ENCODE assay signal across 15 cellular contexts in the genomic region with DNA sequence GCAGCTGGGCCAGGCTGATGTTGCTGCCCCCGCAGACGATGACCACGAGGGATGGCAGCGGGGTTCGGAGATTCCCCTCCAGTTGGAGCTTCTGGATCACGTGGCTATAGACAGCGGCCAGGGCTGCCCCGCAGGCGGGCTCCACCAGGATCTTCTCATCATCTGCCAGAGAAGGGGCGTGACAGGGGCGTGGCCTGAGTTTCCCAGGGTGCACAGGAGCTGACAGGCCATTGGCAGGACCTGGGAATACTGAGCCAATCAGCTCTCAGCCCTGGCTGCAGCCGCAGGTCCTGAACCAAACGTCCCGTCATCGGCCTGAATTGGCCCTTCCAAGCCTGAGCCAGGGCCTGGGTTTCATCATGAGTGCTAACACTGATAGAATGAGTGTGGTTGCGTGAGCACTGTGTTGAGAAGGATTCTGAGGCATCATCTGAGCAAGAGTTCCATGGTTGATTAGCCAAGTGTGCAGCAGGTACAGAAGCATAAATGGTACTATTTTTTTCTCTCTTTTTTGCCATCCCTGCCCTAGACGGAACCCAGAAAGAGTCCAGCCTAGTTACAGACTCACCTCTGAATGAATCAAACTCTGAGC. TPM values are rescaled to one million over a fixed set of nuclear protein-coding genes. Genes with fewer than 3 reads are reported as not detected.
A peak's percentile ranks its signal among the peaks of the same experiment; 100 is the strongest.
DNase-seq lines count a peak whose midpoint lies in the region; ATAC-seq, FAIRE-seq and TF ChIP-seq lines count a peak whose summit lies in the region.
"Had no signal": no experiment of that assay in that cellular context is flagged by ENCODE, and none has a peak within 500 bp of the region (broad histone marks: within the 10 kb centered on the region; RNA-seq: fewer than 3 reads in every experiment).

No MANE protein-coding gene starts in this region.

- POLR2A ChIA-PET in K562 (lab: Yijun Ruan, JAX) = interaction anchor here (0.7 to 1.1 kb wide), 5 partner anchors 10 to 59 kb away, joined by 3 to 11 read pairs (median 4); partner anchors contain the start of gene SLC8B1

- BruUV-seq in K562 (replicated peaks; lab: Mats Ljungman, UMichigan) = no TSS peak

- H3K36me3 ChIP-seq in K562 (ENCODE audit: control insufficient read depth, insufficient read depth, low read length) (peaks cover 18% of the 10 kb centered on the region; the same call in 1 of the 3 replicates), small intestine (ENCODE audit: control insufficient read depth in 2 of 2, insufficient read depth in 2 of 2, low read length in 2 of 2) (no peaks in the 10 kb centered on the region)

- DNase-seq in ELF-1 (ENCODE audit: low read depth, low spot score) = peak; percentile 95
- DNase-seq in K562 (ENCODE audit: extremely low read depth in 1 of 4, low spot score in 3 of 4) = peak; percentile 89 to 98 (median 96)
- DNase-seq in islet precursor cell = peak; percentile 93
- DNase-seq in mesenteric fat pad (ENCODE audit: low spot score) = no peak
- no peak for DNase-seq in NCI-H1417 treated with DMSO at 0.1 percent for 48 hours (lab: John Stamatoyannopoulos, UW)
- no peak for DNase-seq in small intestine
- DNase-seq in D721Med (ENCODE audit: insufficient read length, low spot score) = no peak
- DNase-seq: activated CD4-positive, alpha-beta T cell treated with anti-CD3 and anti-CD28 coated beads for 36 hours; activated naive CD4-positive, alpha-beta T cell; NCI-H446 had no signal

- H3K27ac ChIP-seq in K562 (ENCODE audit: extremely low read depth, low read depth, low read length) (no peak overlapping the region), small intestine (ENCODE audit: low read depth in 1 of 2, low read length in 1 of 2) (no peak overlapping the region)

- no peaks in the 10 kb centered on the region for H3K9me1 ChIP-seq in K562 (ENCODE audit: control insufficient read depth, insufficient read depth, low read length)

- H3K9me3 ChIP-seq in K562 (replicated peaks; ENCODE audit: control insufficient read depth, insufficient read depth, low read depth, low read length) = no peaks in the 10 kb centered on the region
- no peaks in the 10 kb centered on the region for H3K9me3 ChIP-seq in small intestine (ENCODE audit: control insufficient read depth, low read depth)

- H3K4me3 ChIP-seq in K562 (no peak overlapping the region), small intestine (ENCODE audit: low read depth in 1 of 2, low read length in 2 of 2) (no peak overlapping the region)

- TF ChIP-seq RAD21 in K562 (CRISPR knock-in tag; conservative IDR thresholded peaks at IDR 0.05 in 1 of 2, IDR thresholded peaks at IDR 0.05 in 1 of 2) = no peak

- no peaks in the 10 kb centered on the region for H4K20me1 ChIP-seq in K562 (replicated peaks; ENCODE audit: control insufficient read depth, insufficient read depth, low read length)

- no peak overlapping the region for H3K9ac ChIP-seq in K562 (ENCODE audit: insufficient read depth in 1 of 2, low read depth in 2 of 2, low read length in 2 of 2)

- peak overlapping the region; percentile 17; the same call in 1 of the 2 replicates for H3K4me2 ChIP-seq in K562 (ENCODE audit: insufficient read depth, low read length)

- FAIRE-seq in K562 (lab: Jason Lieb, UNC) (peak; percentile 97), small intestine (lab: Jason Lieb, UNC) (no peak), D721Med (lab: Jason Lieb, UNC) (no peak)

- 0 out of 2 replicates have a peak overlapping the region, but pooled peaks have one; percentile 2 for H2AFZ ChIP-seq in K562 (ENCODE audit: low read depth, low read length)

- TF ChIP-seq POLR2A in K562 (conservative IDR thresholded peaks at IDR 0.05) = no peak

- TF ChIP-seq CTCF in K562 (IDR thresholded peaks at IDR 0.05 in 2 of 3, conservative IDR thresholded peaks at IDR 0.05 in 1 of 3; ENCODE audit: insufficient read depth in 2 of 3, low read depth in 1 of 3, low read length in 3 of 3) = no peak
- TF ChIP-seq CTCF in D721Med (IDR thresholded peaks at IDR 0.05; ENCODE audit: insufficient read depth, missing control alignments) = no peak

- H3K4me1 ChIP-seq in K562 (replicated peaks in 1 of 2; ENCODE audit: control insufficient read depth in 2 of 2, insufficient read depth in 2 of 2, low read length in 2 of 2) (peaks cover 0 to 11% of the 10 kb centered on the region in 2 experiments; a peak in 2 of 5 replicates), small intestine (ENCODE audit: control insufficient read depth in 2 of 2, insufficient read depth in 1 of 2, low read depth in 1 of 2, low read length in 1 of 2) (no peaks in the 10 kb centered on the region)

- no peak for TF ChIP-seq EP300 in K562 (IDR thresholded peaks at IDR 0.05; ENCODE audit: low read length)

- 19% methylated on average over 17 of the region's 17 CpGs for WGBS in K562 (ENCODE audit: insufficient coverage, low coverage, missing lambda C conversion rate)
- 70 to 74% (median 71%) methylated on average over 17 of the region's 17 CpGs for WGBS in small intestine, 3 donors

- intact Hi-C loops in K562 (cut with micrococcal nuclease) = no loop called here

- ATAC-seq in HG02884 (IDR thresholded peaks at IDR 0.05; ENCODE audit: unreplicated experiment) = peak; percentile 57
- peak; percentile 100 for ATAC-seq in K562
- ATAC-seq: activated CD4-positive, alpha-beta T cell treated with anti-CD3 and anti-CD28 coated beads for 36 hours had no signal

- no peaks in the 10 kb centered on the region for H3K27me3 ChIP-seq in K562 (ENCODE audit: control insufficient read depth in 2 of 2, insufficient read depth in 2 of 2, low read length in 2 of 2)
- no peaks in the 10 kb centered on the region for H3K27me3 ChIP-seq in small intestine (ENCODE audit: control insufficient read depth in 2 of 2, insufficient read depth in 2 of 2, low read length in 2 of 2)

- no peaks in the 10 kb centered on the region for H3K79me2 ChIP-seq in K562 (ENCODE audit: control insufficient read depth, insufficient read depth, low read length)

- in situ Hi-C loops in K562 (cut with MboI) = no loop called here

- CTCF ChIA-PET in K562 (lab: Yijun Ruan, JAX; ENCODE audit: low intra/inter-chr PET ratio) = no interaction called here

RNA-seq across cellular contexts. Expression of gene SDS, which starts 10.6 kb away (rescaled TPM):
- total RNA-seq in K562 (2011; cell fraction: chromatin; rRNA removed; ENCODE audit: low replicate concordance) = not detected in 2 replicates
- total RNA-seq in K562 (2011; cell fraction: nucleolus; rRNA removed) = not detected in 2 replicates
- not detected in 2 replicates for total RNA-seq in K562 (2011; cell fraction: nucleoplasm; rRNA removed)
- 0.24 TPM in 1 of 2 replicates, not detected in the other for total RNA-seq in K562 (2014; rRNA removed)
- total RNA-seq in K562 (2014; rRNA removed; fragmentation: Illumina TruSeq; extraction: Trizol) = 0.07 TPM in 1 of 2 replicates, not detected in the other
- total RNA-seq in K562 (2015; rRNA removed; fragmentation: Illumina TruSeq; extraction: Trizol) = 0.60 and 1.1 TPM in 2 replicates
- 0.18 and 0.22 TPM in 2 replicates for total RNA-seq in K562 (2021)
- polyA plus RNA-seq in K562 (2011; rRNA removed) = 0.07 TPM in 1 of 2 replicates, not detected in the other
- 0.10 TPM in 1 of 2 replicates, not detected in the other for polyA plus RNA-seq in K562 (2011; cell fraction: cytosol; rRNA removed)
- polyA plus RNA-seq in K562 (2011; cell fraction: nucleus; rRNA removed) = 0.48 TPM in 1 of 2 replicates, not detected in the other
- polyA plus RNA-seq in K562 (2012) = 0.22 and 0.34 TPM in 2 replicates
- 0.09 and 0.10 TPM in 2 replicates for polyA plus RNA-seq in K562 (2014; fragmentation: Illumina TruSeq; extraction: Trizol)
- under 1 TPM; 0.07 to 0.23 TPM for polyA plus RNA-seq in K562 (2014; fragmentation: Nextera tagmentation; extraction: Ambion mirVana)
- polyA plus RNA-seq in K562 (2014; rRNA removed) = 0.15 and 0.30 TPM in 2 replicates
- not detected in 2 replicates for polyA minus RNA-seq in K562 (2011; rRNA and poly(A)+ RNA removed)
- polyA minus RNA-seq in K562 (2011; cell fraction: cytosol; rRNA and poly(A)+ RNA removed) = not detected in 2 replicates
- polyA minus RNA-seq in K562 (2011; cell fraction: nucleus; rRNA and poly(A)+ RNA removed) = not detected in 2 replicates
- total RNA-seq in mesenteric fat pad = 4.3 TPM
- polyA plus RNA-seq in small intestine = 1 to 10 TPM in 2 of 3 donors, not detected in 1; 1.3 to 3.8 TPM
- total RNA-seq: activated CD4-positive, alpha-beta T cell treated with anti-CD3 and anti-CD28 coated beads for 36 hours; B cell; chondrocyte; glomerular endothelial cell; temporal lobe had no signal

RNA-seq across cellular contexts. Expression of gene SDSL, which starts 29.1 kb away (rescaled TPM):
- total RNA-seq in K562 (2011; cell fraction: chromatin; rRNA removed; ENCODE audit: low replicate concordance) = 3.2 and 9.7 TPM in 2 replicates
- 6.1 and 7.5 TPM in 2 replicates for total RNA-seq in K562 (2011; cell fraction: nucleolus; rRNA removed)
- 7.0 and 15.4 TPM in 2 replicates for total RNA-seq in K562 (2011; cell fraction: nucleoplasm; rRNA removed)
- 7.4 and 9.1 TPM in 2 replicates for total RNA-seq in K562 (2014; rRNA removed)
- total RNA-seq in K562 (2014; rRNA removed; fragmentation: Illumina TruSeq; extraction: Trizol) = 1.1 and 1.7 TPM in 2 replicates
- total RNA-seq in K562 (2015; rRNA removed; fragmentation: Illumina TruSeq; extraction: Trizol) = 6.3 and 7.8 TPM in 2 replicates
- 8.4 and 9.1 TPM in 2 replicates for total RNA-seq in K562 (2021)
- polyA plus RNA-seq in K562 (2011; rRNA removed) = 9.8 and 10.9 TPM in 2 replicates
- 13.4 and 29.5 TPM in 2 replicates for polyA plus RNA-seq in K562 (2011; cell fraction: cytosol; rRNA removed)
- polyA plus RNA-seq in K562 (2011; cell fraction: nucleus; rRNA removed) = 5.6 and 8.8 TPM in 2 replicates
- 15.2 and 23.6 TPM in 2 replicates for polyA plus RNA-seq in K562 (2012)
- polyA plus RNA-seq in K562 (2014; fragmentation: Illumina TruSeq; extraction: Trizol) = 3.0 and 7.1 TPM in 2 replicates
- polyA plus RNA-seq in K562 (2014; fragmentation: Nextera tagmentation; extraction: Ambion mirVana) = 1 to 10 TPM in 1 of 2 experiments, under 1 TPM in 1; 0.31 to 2.0 TPM
- polyA plus RNA-seq in K562 (2014; rRNA removed) = 11.0 and 13.4 TPM in 2 replicates
- 2.8 and 3.7 TPM in 2 replicates for polyA minus RNA-seq in K562 (2011; rRNA and poly(A)+ RNA removed)
- polyA minus RNA-seq in K562 (2011; cell fraction: cytosol; rRNA and poly(A)+ RNA removed) = 5.2 and 5.9 TPM in 2 replicates
- 5.4 and 6.6 TPM in 2 replicates for polyA minus RNA-seq in K562 (2011; cell fraction: nucleus; rRNA and poly(A)+ RNA removed)
- total RNA-seq in mesenteric fat pad = 5.7 TPM
- 10 to 100 TPM; 24.0 to 37.6 (median 26.2) TPM for polyA plus RNA-seq in small intestine

RNA-seq across cellular contexts. Expression of gene PLBD2, which starts 34.7 kb away (rescaled TPM):
- 26.2 and 43.8 TPM in 2 replicates for total RNA-seq in K562 (2011; cell fraction: chromatin; rRNA removed; ENCODE audit: low replicate concordance)
- total RNA-seq in K562 (2011; cell fraction: nucleolus; rRNA removed) = 42.6 and 46.5 TPM in 2 replicates
- 41.1 and 61.7 TPM in 2 replicates for total RNA-seq in K562 (2011; cell fraction: nucleoplasm; rRNA removed)
- total RNA-seq in K562 (2014; rRNA removed) (7.2 and 9.1 TPM in 2 replicates), K562 (2014; rRNA removed; fragmentation: Illumina TruSeq; extraction: Trizol) (1.3 and 2.4 TPM in 2 replicates), K562 (2015; rRNA removed; fragmentation: Illumina TruSeq; extraction: Trizol) (4.1 and 4.4 TPM in 2 replicates), K562 (2021) (33.1 and 37.4 TPM in 2 replicates), mesenteric fat pad (62.9 TPM)
- polyA plus RNA-seq in K562 (2011; rRNA removed) (5.5 and 7.8 TPM in 2 replicates), K562 (2014; fragmentation: Illumina TruSeq; extraction: Trizol) (31.3 and 33.7 TPM in 2 replicates), K562 (2014; fragmentation: Nextera tagmentation; extraction: Ambion mirVana) (1 to 10 TPM; 5.0 to 6.0 TPM), K562 (2014; rRNA removed) (16.4 and 17.6 TPM in 2 replicates), small intestine (10 to 100 TPM in 1 of 3 donors, 1 to 10 TPM in 2; 2.2 to 10.7 (median 2.7) TPM)
- 11.4 and 15.3 TPM in 2 replicates for polyA plus RNA-seq in K562 (2011; cell fraction: cytosol; rRNA removed)
- polyA plus RNA-seq in K562 (2011; cell fraction: nucleus; rRNA removed) = 8.5 and 11.2 TPM in 2 replicates
- polyA plus RNA-seq in K562 (2012) = 18.7 and 28.0 TPM in 2 replicates
- 7.4 and 11.0 TPM in 2 replicates for polyA minus RNA-seq in K562 (2011; rRNA and poly(A)+ RNA removed)
- polyA minus RNA-seq in K562 (2011; cell fraction: cytosol; rRNA and poly(A)+ RNA removed) = 21.5 and 26.5 TPM in 2 replicates
- polyA minus RNA-seq in K562 (2011; cell fraction: nucleus; rRNA and poly(A)+ RNA removed) = 6.9 and 7.3 TPM in 2 replicates

RNA-seq across cellular contexts. Expression of gene SLC8B1, which starts 58.2 kb away (rescaled TPM):
- total RNA-seq in K562 (2011; cell fraction: chromatin; rRNA removed; ENCODE audit: low replicate concordance) = 58.8 and 108 TPM in 2 replicates
- total RNA-seq in K562 (2011; cell fraction: nucleolus; rRNA removed) = 66.5 and 71.5 TPM in 2 replicates
- 58.5 and 61.2 TPM in 2 replicates for total RNA-seq in K562 (2011; cell fraction: nucleoplasm; rRNA removed)
- total RNA-seq in K562 (2014; rRNA removed) = 18.5 and 26.3 TPM in 2 replicates
- 12.6 and 18.1 TPM in 2 replicates for total RNA-seq in K562 (2014; rRNA removed; fragmentation: Illumina TruSeq; extraction: Trizol)
- 21.0 and 21.2 TPM in 2 replicates for total RNA-seq in K562 (2015; rRNA removed; fragmentation: Illumina TruSeq; extraction: Trizol)
- total RNA-seq in K562 (2021) = 31.8 and 34.1 TPM in 2 replicates
- 18.2 and 25.0 TPM in 2 replicates for polyA plus RNA-seq in K562 (2011; rRNA removed)
- 35.8 and 50.0 TPM in 2 replicates for polyA plus RNA-seq in K562 (2011; cell fraction: cytosol; rRNA removed)
- polyA plus RNA-seq in K562 (2011; cell fraction: nucleus; rRNA removed) = 70.2 and 99.8 TPM in 2 replicates
- polyA plus RNA-seq in K562 (2012) = 20.5 and 24.5 TPM in 2 replicates
- 23.0 and 24.1 TPM in 2 replicates for polyA plus RNA-seq in K562 (2014; fragmentation: Illumina TruSeq; extraction: Trizol)
- under 1 TPM; 0.86 to 0.87 TPM for polyA plus RNA-seq in K562 (2014; fragmentation: Nextera tagmentation; extraction: Ambion mirVana)
- 25.2 and 26.5 TPM in 2 replicates for polyA plus RNA-seq in K562 (2014; rRNA removed)
- polyA minus RNA-seq in K562 (2011; rRNA and poly(A)+ RNA removed) = 19.1 and 29.2 TPM in 2 replicates
- polyA minus RNA-seq in K562 (2011; cell fraction: cytosol; rRNA and poly(A)+ RNA removed) = 18.6 and 20.4 TPM in 2 replicates
- 27.6 and 36.0 TPM in 2 replicates for polyA minus RNA-seq in K562 (2011; cell fraction: nucleus; rRNA and poly(A)+ RNA removed)
- 28.5 TPM for total RNA-seq in mesenteric fat pad
- polyA plus RNA-seq in small intestine = 10 to 100 TPM; 19.5 to 39.6 (median 34.0) TPM

Comparison
In these comparisons a context has a peak if more than half of its experiments do, and no peak if none do; other contexts are left out.
1. DNase-seq: peak in ELF-1 (single experiment), K562 (4 of 4) and islet precursor cell (single experiment); none in mesenteric fat pad (single experiment), NCI-H1417 treated with DMSO at 0.1 percent for 48 hours (single experiment), small intestine (single experiment) and D721Med (single experiment).